In the genomic region with DNA sequence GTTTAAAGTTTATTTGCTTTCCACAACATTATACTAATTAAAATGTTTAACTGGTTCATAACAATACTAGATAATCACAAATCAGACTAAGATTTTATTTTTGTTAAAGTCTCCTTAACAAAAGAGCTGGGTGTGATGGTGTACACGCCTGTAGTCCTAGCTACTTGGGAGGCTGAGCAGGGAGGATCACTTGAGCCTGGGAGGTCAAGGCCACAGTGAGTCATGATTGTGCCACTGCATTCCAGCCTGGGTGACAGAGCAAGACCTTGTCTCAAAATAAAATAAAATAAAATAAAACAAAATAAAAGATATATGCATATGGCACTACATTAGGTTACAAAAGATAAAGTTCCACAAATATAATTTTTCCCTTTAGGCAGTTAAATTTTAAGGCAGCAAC, we compare ENCODE assay signal across 20 cellular contexts. TPM values are rescaled to one million over a fixed set of nuclear protein-coding genes. Genes with fewer than 3 reads are reported as not detected.
DNase-seq lines count a peak whose midpoint lies in the region; ATAC-seq, FAIRE-seq and TF ChIP-seq lines count a peak whose summit lies in the region.
"Had no signal": no experiment of that assay in that cellular context is flagged by ENCODE, and none has a peak within 500 bp of the region (broad histone marks: within the 10 kb centered on the region; RNA-seq: fewer than 3 reads in every experiment).

No MANE protein-coding gene starts in this region.

- no peaks in the 10 kb centered on the region for H3K36me3 ChIP-seq in Loucy (ENCODE audit: insufficient read depth, low read length)

- H3K27me3 Mint-ChIP-seq in activated CD8-positive, alpha-beta memory T cell treated with anti-CD3 and anti-CD28 coated beads, Interleukin-2, amount 10 ng/mL, durations not matched to agents 7 days and 5 days = no peaks in the 10 kb centered on the region
- H3K27me3 Mint-ChIP-seq in chondrocyte (ENCODE audit: low read depth) = no peaks in the 10 kb centered on the region
- no peaks in the 10 kb centered on the region for H3K27me3 Mint-ChIP-seq in CD4-positive, alpha-beta T cell
- H3K27me3 Mint-ChIP-seq: CD4-positive, alpha-beta memory T cell had no signal

- H3K27ac ChIP-seq in CD4-positive, alpha-beta T cell (ENCODE audit: low read depth, low read length) = no peak overlapping the region
- H3K27ac ChIP-seq: GM23248 had no signal

- peaks cover 64% of the 10 kb centered on the region for H3K4me1 ChIP-seq in Loucy (ENCODE audit: insufficient read depth, low read length, poor library complexity, severe bottlenecking)

- H2AFZ ChIP-seq in Loucy (ENCODE audit: low read length) = no peak overlapping the region
- H2AFZ ChIP-seq: GM23248 had no signal

- H3K9ac ChIP-seq in Loucy (ENCODE audit: low read depth, low read length, poor library complexity, severe bottlenecking) = no peak overlapping the region
- H3K9ac ChIP-seq: GM23248 had no signal

- H3K27ac Mint-ChIP-seq in activated CD8-positive, alpha-beta memory T cell treated with anti-CD3 and anti-CD28 coated beads, Interleukin-2, amount 10 ng/mL, durations not matched to agents 7 days and 5 days = peak overlapping the region; percentile 36
- H3K27ac Mint-ChIP-seq in chondrocyte (ENCODE audit: unreplicated experiment) = peak overlapping the region; percentile 12
- no peak overlapping the region for H3K27ac Mint-ChIP-seq in CD4-positive, alpha-beta T cell
- H3K27ac Mint-ChIP-seq: CD4-positive, alpha-beta memory T cell had no signal

- POLR2A ChIA-PET in CD4-positive, alpha-beta T cell (lab: Charles Lee) = no interaction called here

- DNase-seq in activated CD8-positive, alpha-beta memory T cell treated with anti-CD3 and anti-CD28 coated beads, Interleukin-2, amount 10 ng/mL, durations not matched to agents 7 days and 5 days = no peak
- DNase-seq in activated CD8-positive, alpha-beta memory T cell treated with anti-CD3 and anti-CD28 coated beads for 24 hours = no peak
- DNase-seq in chondrocyte (ENCODE audit: low spot score) (no peak), renal cortical epithelial cell (ENCODE audit: low read depth) (peak; percentile 25), H54 (ENCODE audit: insufficient read length, low spot score) (no peak)
- DNase-seq in CD4-positive, alpha-beta T cell = no peak
- DNase-seq: CD4-positive, alpha-beta memory T cell; GM23248; KBM-7; NCI-H1048; NCI-H1436 treated with DMSO at 0.1 percent for 48 hours; NCI-H2029; NCI-H345; NCI-H524 treated with DMSO at 0.1 percent for 48 hours; PC-3; RPMI8226; SHP77 treated with DMSO at 0.1 percent for 48 hours had no signal

- peaks cover 17% of the 10 kb centered on the region for H3K36me3 Mint-ChIP-seq in activated CD8-positive, alpha-beta memory T cell treated with anti-CD3 and anti-CD28 coated beads, Interleukin-2, amount 10 ng/mL, durations not matched to agents 7 days and 5 days
- no peaks in the 10 kb centered on the region for H3K36me3 Mint-ChIP-seq in chondrocyte (ENCODE audit: low read depth)
- H3K36me3 Mint-ChIP-seq in CD4-positive, alpha-beta T cell (ENCODE audit: low read depth) = peaks cover under 1% of the 10 kb centered on the region

- peak overlapping the region; percentile 90 for H3K4me2 ChIP-seq in Loucy (ENCODE audit: low read depth, low read length, poor library complexity, severe bottlenecking)

- intact Hi-C loops in CD4-positive, alpha-beta T cell (cut with DNase I, micrococcal nuclease) = no loop called here

- no peak for TF ChIP-seq CTCF in Loucy (conservative IDR thresholded peaks at IDR 0.05; ENCODE audit: low read length)
- TF ChIP-seq CTCF in chondrocyte (IDR thresholded peaks at IDR 0.05) = no peak
- TF ChIP-seq CTCF in CD4-positive, alpha-beta T cell (IDR thresholded peaks at IDR 0.05) = no peak

- no peaks in the 10 kb centered on the region for H3K9me3 Mint-ChIP-seq in activated CD8-positive, alpha-beta memory T cell treated with anti-CD3 and anti-CD28 coated beads, Interleukin-2, amount 10 ng/mL, durations not matched to agents 7 days and 5 days (ENCODE audit: low read depth)
- H3K9me3 Mint-ChIP-seq in chondrocyte (ENCODE audit: low read depth) = no peaks in the 10 kb centered on the region
- no peaks in the 10 kb centered on the region for H3K9me3 Mint-ChIP-seq in CD4-positive, alpha-beta T cell
- H3K9me3 Mint-ChIP-seq: CD4-positive, alpha-beta memory T cell had no signal

- CTCF ChIA-PET in activated CD8-positive, alpha-beta memory T cell treated with anti-CD3 and anti-CD28 coated beads, Interleukin-2, amount 10 ng/mL, durations not matched to agents 7 days and 5 days (lab: Charles Lee) = interaction anchor here (0.7 kb wide), 1 partner anchor 115 kb away, joined by 3 read pairs; no protein-coding TSS in a partner anchor
- CTCF ChIA-PET in CD4-positive, alpha-beta T cell (lab: Charles Lee) = interaction anchor here (0.9 kb wide), 1 partner anchor 21 kb away, joined by 3 read pairs; no protein-coding TSS in a partner anchor

- H3K79me2 ChIP-seq in Loucy (ENCODE audit: insufficient read depth, low read length) = peaks cover 99% of the 10 kb centered on the region

- no peak for FAIRE-seq in H54 (lab: Jason Lieb, UNC)

- no peak overlapping the region for H3K4me3 Mint-ChIP-seq in activated CD8-positive, alpha-beta memory T cell treated with anti-CD3 and anti-CD28 coated beads, Interleukin-2, amount 10 ng/mL, durations not matched to agents 7 days and 5 days
- no peak overlapping the region for H3K4me3 Mint-ChIP-seq in chondrocyte (ENCODE audit: unreplicated experiment)
- no peak overlapping the region for H3K4me3 Mint-ChIP-seq in CD4-positive, alpha-beta T cell
- H3K4me3 Mint-ChIP-seq: CD4-positive, alpha-beta memory T cell had no signal

- H3K9me2 ChIP-seq in Loucy (replicated peaks; ENCODE audit: low read depth, low read length) = no peaks in the 10 kb centered on the region

- no peaks in the 10 kb centered on the region for H3K9me3 ChIP-seq in Loucy (ENCODE audit: insufficient read depth, low read depth, low read length)
- no peaks in the 10 kb centered on the region for H3K9me3 ChIP-seq in CD4-positive, alpha-beta T cell (ENCODE audit: control insufficient read depth, low read length)

- no peaks in the 10 kb centered on the region for H3K27me3 ChIP-seq in Loucy (ENCODE audit: insufficient read depth, low read length, poor library complexity, severe bottlenecking)
- H3K27me3 ChIP-seq in CD4-positive, alpha-beta T cell (ENCODE audit: control insufficient read depth, insufficient read depth, low read length) = no peaks in the 10 kb centered on the region

- TF ChIP-seq POLR2A in H54 (IDR thresholded peaks at IDR 0.05; ENCODE audit: low read depth, low read length) = no peak

- peak overlapping the region; percentile 82 for H3K4me3 ChIP-seq in Loucy (ENCODE audit: low read length, poor library complexity, severe bottlenecking)
- H3K4me3 ChIP-seq: GM23248 had no signal

- ATAC-seq in activated CD8-positive, alpha-beta memory T cell treated with anti-CD3 and anti-CD28 coated beads, Interleukin-2, amount 10 ng/mL, durations not matched to agents 7 days and 5 days = no peak
- no peak for ATAC-seq in GM21717 (IDR thresholded peaks at IDR 0.05; ENCODE audit: unreplicated experiment)
- ATAC-seq in CD4-positive, alpha-beta T cell (ENCODE audit: poor library complexity) = no peak
- ATAC-seq: PC-3, SK-N-SH treated with all-trans-retinoic acid at 6 μM for 48 hours had no signal

- H3K4me1 Mint-ChIP-seq in activated CD8-positive, alpha-beta memory T cell treated with anti-CD3 and anti-CD28 coated beads, Interleukin-2, amount 10 ng/mL, durations not matched to agents 7 days and 5 days = peaks cover 24% of the 10 kb centered on the region
- H3K4me1 Mint-ChIP-seq in chondrocyte (ENCODE audit: low read depth) = peaks cover 19% of the 10 kb centered on the region
- H3K4me1 Mint-ChIP-seq in CD4-positive, alpha-beta T cell (ENCODE audit: low read depth) = peaks cover 21% of the 10 kb centered on the region

- peaks cover 75% of the 10 kb centered on the region for H4K20me1 ChIP-seq in Loucy (ENCODE audit: insufficient read depth, low read length, poor library complexity, severe bottlenecking)

- no peaks in the 10 kb centered on the region for H3F3A ChIP-seq in Loucy (ENCODE audit: low read depth)

RNA-seq across cellular contexts. Expression of a gene that starts 5.6 kb away (rescaled TPM):
- 10 to 100 TPM; 59.8 to 70.8 TPM for total RNA-seq in activated CD8-positive, alpha-beta memory T cell treated with anti-CD3 and anti-CD28 coated beads, Interleukin-2, amount 10 ng/mL, durations not matched to agents 7 days and 5 days
- total RNA-seq in chondrocyte (9.4 to 11.7 TPM (median 9.8 TPM) in 3 replicates), renal cortical epithelial cell (24.3 and 29.9 TPM in 2 replicates)
- 10 to 100 TPM; 20.1 to 20.3 TPM for total RNA-seq in CD4-positive, alpha-beta T cell
